Comparison of ENCODE assay signal across 12 cellular contexts in the genomic region with DNA sequence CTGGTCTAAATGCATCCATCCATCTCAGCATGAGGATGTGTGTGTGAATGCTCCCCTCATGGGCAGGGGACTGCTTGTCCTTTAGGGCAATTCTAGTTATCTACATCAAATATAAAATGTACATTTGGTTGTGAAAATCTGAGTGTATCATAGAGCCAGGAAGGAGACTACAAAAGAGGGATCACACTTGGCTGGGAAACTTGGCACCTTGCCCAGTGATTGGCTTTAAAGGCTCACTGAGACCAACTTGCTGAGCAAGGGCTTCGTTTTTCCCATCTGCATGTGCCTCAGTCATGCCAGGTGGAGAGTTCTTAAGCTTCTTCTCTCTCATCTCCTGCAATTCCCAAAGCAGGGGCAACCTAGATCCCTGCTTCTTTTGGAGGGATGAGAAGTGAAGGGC. TPM values are rescaled to one million over a fixed set of nuclear protein-coding genes. Genes with fewer than 3 reads are reported as not detected.
DNase-seq lines count a peak whose midpoint lies in the region; ATAC-seq, FAIRE-seq and TF ChIP-seq lines count a peak whose summit lies in the region.
"Had no signal": no experiment of that assay in that cellular context is flagged by ENCODE, and none has a peak within 500 bp of the region (broad histone marks: within the 10 kb centered on the region; RNA-seq: fewer than 3 reads in every experiment).

No MANE protein-coding gene starts in this region.

- no peak for FAIRE-seq in bronchial epithelial cell (lab: Jason Lieb, UNC)

- H3K27me3 ChIP-seq in bronchial epithelial cell (ENCODE audit: control insufficient read depth, insufficient read depth, low read length) (no peaks in the 10 kb centered on the region), prostate gland (replicated peaks; ENCODE audit: insufficient read depth) (no peaks in the 10 kb centered on the region)

- H3K9me3 Mint-ChIP-seq in endothelial cell (ENCODE audit: unreplicated experiment) = no peaks in the 10 kb centered on the region
- H3K9me3 Mint-ChIP-seq: activated naive CD4-positive, alpha-beta T cell treated with anti-CD3 and anti-CD28 coated beads for 36 hours; memory B cell had no signal

- no peak overlapping the region for H3K4me3 ChIP-seq in bronchial epithelial cell (ENCODE audit: low read depth, low read length)
- H3K4me3 ChIP-seq in prostate gland = no peak overlapping the region

- TF ChIP-seq POLR2A in prostate gland (IDR thresholded peaks at IDR 0.05) = no peak

- no peak overlapping the region for H3K27ac ChIP-seq in prostate gland
- H3K27ac ChIP-seq: 22Rv1 had no signal

- H3K36me3 ChIP-seq in bronchial epithelial cell (ENCODE audit: control insufficient read depth, insufficient read depth, low read length) (no peaks in the 10 kb centered on the region), prostate gland (no peaks in the 10 kb centered on the region)

- no peak overlapping the region for H3K4me3 Mint-ChIP-seq in endothelial cell (ENCODE audit: unreplicated experiment)
- H3K4me3 Mint-ChIP-seq: activated naive CD4-positive, alpha-beta T cell treated with anti-CD3 and anti-CD28 coated beads for 36 hours; memory B cell had no signal

- intact Hi-C loops in prostate gland (cut with DNase I) = no loop called here

- 8% methylated on average over 1 of the region's 1 CpG for WGBS in prostate gland

- DNase-seq in DMS 273 (lab: John Stamatoyannopoulos, UW; ENCODE audit: unreplicated experiment) (peak; percentile 47), DMS 273 treated with DMSO at 0.1 percent for 48 hours (lab: John Stamatoyannopoulos, UW) (no peak), NCI-H2171 (lab: John Stamatoyannopoulos, UW) (peak; percentile 55), bronchial epithelial cell (ENCODE audit: low read depth) (peak; percentile 29), prostate gland (ENCODE audit: low spot score) (peak; percentile 12), retina (no peak), endothelial cell (ENCODE audit: low spot score) (no peak)
- DNase-seq: activated naive CD4-positive, alpha-beta T cell treated with anti-CD3 and anti-CD28 coated beads for 36 hours; NCI-H526 had no signal

- peaks cover 5% of the 10 kb centered on the region for H3K4me1 Mint-ChIP-seq in endothelial cell (ENCODE audit: unreplicated experiment)
- H3K4me1 Mint-ChIP-seq: memory B cell had no signal

- H3K9me3 ChIP-seq in prostate gland = no peaks in the 10 kb centered on the region

- TF ChIP-seq CTCF in bronchial epithelial cell (IDR thresholded peaks at IDR 0.05; ENCODE audit: insufficient read depth, low read length, severe bottlenecking) (no peak), prostate gland (IDR thresholded peaks at IDR 0.05) (no peak), endothelial cell (IDR thresholded peaks at IDR 0.05; ENCODE audit: unreplicated experiment) (no peak)

- ATAC-seq in HG02798 (IDR thresholded peaks at IDR 0.05; ENCODE audit: poor library complexity, unreplicated experiment) = no peak

- H3K36me3 Mint-ChIP-seq in endothelial cell (ENCODE audit: low read depth, unreplicated experiment) = peaks cover 7% of the 10 kb centered on the region

- peaks cover 5% of the 10 kb centered on the region for H3K27me3 Mint-ChIP-seq in endothelial cell (ENCODE audit: unreplicated experiment)
- H3K27me3 Mint-ChIP-seq: memory B cell had no signal

- H3K4me1 ChIP-seq in prostate gland (replicated peaks) = no peaks in the 10 kb centered on the region

- H3K27ac Mint-ChIP-seq in endothelial cell (ENCODE audit: unreplicated experiment) = no peak overlapping the region
- H3K27ac Mint-ChIP-seq: activated naive CD4-positive, alpha-beta T cell treated with anti-CD3 and anti-CD28 coated beads for 36 hours; memory B cell had no signal

RNA-seq across cellular contexts. Expression of a gene that starts 5.2 kb away (rescaled TPM):
- total RNA-seq in bronchial epithelial cell (2.1 and 3.2 TPM in 2 replicates), prostate gland (10 to 100 TPM in 1 of 2 donors, 1 to 10 TPM in 1; 5.3 to 15.1 TPM), endothelial cell (ENCODE audit: unreplicated experiment) (2.0 TPM)

Comparison
In these comparisons a context has a peak if more than half of its experiments do, and no peak if none do; other contexts are left out.
1. DNase-seq: peak in DMS 273 (single experiment), NCI-H2171 (single experiment), bronchial epithelial cell (single experiment) and prostate gland (single experiment); none in DMS 273 treated with DMSO at 0.1 percent for 48 hours (single experiment), retina (single experiment) and endothelial cell (single experiment).